ENCODE assay signal across 12 cellular contexts in the genomic region with DNA sequence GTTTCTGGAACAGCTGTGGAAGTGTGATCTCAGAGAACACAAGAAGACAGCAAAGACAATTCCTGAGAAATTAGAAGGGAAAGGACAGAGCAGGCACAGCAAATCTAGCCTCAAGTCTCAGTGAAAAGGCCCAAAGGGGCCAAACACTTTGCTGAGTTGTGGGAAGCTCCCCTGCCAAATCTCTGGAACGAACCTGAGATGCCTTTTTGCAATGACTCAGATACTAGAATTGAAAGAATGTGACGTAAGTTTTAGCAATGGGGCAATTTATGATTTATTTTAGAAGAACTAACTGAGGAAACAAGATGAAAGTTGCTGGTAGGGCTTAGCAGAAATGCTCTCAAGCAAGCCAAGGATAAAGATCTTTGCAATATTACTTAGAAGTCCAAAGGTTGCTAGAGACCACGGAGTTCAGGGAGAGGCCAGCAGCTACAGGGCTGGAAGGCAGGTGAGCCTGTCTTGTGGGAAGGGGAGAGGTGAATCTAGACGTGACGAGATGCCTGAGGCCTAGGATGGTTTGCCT.
A peak's percentile ranks its signal among the peaks of the same experiment; 100 is the strongest.
DNase-seq lines count a peak whose midpoint lies in the region; ATAC-seq and TF ChIP-seq lines count a peak whose summit lies in the region.
"Had no signal": no experiment of that assay in that cellular context is flagged by ENCODE, and none has a peak within 500 bp of the region (broad histone marks: within the 10 kb centered on the region; RNA-seq: fewer than 3 reads in every experiment).

No MANE protein-coding gene starts in this region.

- TF ChIP-seq CTCF in MCF 10A (IDR thresholded peaks at IDR 0.05; ENCODE audit: unreplicated experiment) (no peak), mammary epithelial cell (conservative IDR thresholded peaks at IDR 0.05 in 1 of 2, IDR thresholded peaks at IDR 0.05 in 1 of 2; ENCODE audit: extremely low read depth in 1 of 2, insufficient read depth in 1 of 2, low read depth in 1 of 2, low read length in 2 of 2) (no peak), chondrocyte (IDR thresholded peaks at IDR 0.05) (no peak), endothelial cell (IDR thresholded peaks at IDR 0.05; ENCODE audit: unreplicated experiment) (no peak)
- no peak for TF ChIP-seq CTCF in activated CD8-positive, alpha-beta T cell treated with anti-CD3 and anti-CD28 coated beads for 36 hours (IDR thresholded peaks at IDR 0.05)

- intact Hi-C loops in MCF 10A (cut with micrococcal nuclease), result loop anchor here (10.0 kb wide), 1 partner anchor 89 kb away; no protein-coding TSS in a partner anchor
- intact Hi-C loops in mammary epithelial cell (cut with micrococcal nuclease), result loop anchor here (10.0 kb wide), 1 partner anchor 389 kb away; no protein-coding TSS in a partner anchor
- intact Hi-C loops in activated CD8-positive, alpha-beta T cell treated with anti-CD3 and anti-CD28 coated beads for 36 hours (cut with micrococcal nuclease), result no loop called here

- H3K27me3 Mint-ChIP-seq in MCF 10A (ENCODE audit: insufficient read depth, unreplicated experiment) (no peaks in the 10 kb centered on the region), chondrocyte (ENCODE audit: low read depth) (no peaks in the 10 kb centered on the region), endothelial cell (ENCODE audit: unreplicated experiment) (no peaks in the 10 kb centered on the region)
- H3K27me3 Mint-ChIP-seq in activated CD8-positive, alpha-beta T cell treated with anti-CD3 and anti-CD28 coated beads for 36 hours, result no peaks in the 10 kb centered on the region

- H3K4me3 ChIP-seq in mammary epithelial cell (replicated peaks in 1 of 3; ENCODE audit: insufficient read depth in 1 of 3, low read depth in 2 of 3, low read length in 3 of 3), result no peak overlapping the region
- H3K4me3 ChIP-seq: A549 had no signal

- H3K9me3 Mint-ChIP-seq in MCF 10A (ENCODE audit: unreplicated experiment) (no peaks in the 10 kb centered on the region), chondrocyte (ENCODE audit: low read depth) (peaks cover 14% of the 10 kb centered on the region), endothelial cell (ENCODE audit: unreplicated experiment) (no peaks in the 10 kb centered on the region)
- no peaks in the 10 kb centered on the region for H3K9me3 Mint-ChIP-seq in activated CD8-positive, alpha-beta T cell treated with anti-CD3 and anti-CD28 coated beads for 36 hours

- H3K4me2 ChIP-seq in mammary epithelial cell (ENCODE audit: insufficient read depth, low read depth, low read length), result no peak overlapping the region
- H3K4me2 ChIP-seq: A549 had no signal

- no peak overlapping the region for H2AFZ ChIP-seq in mammary epithelial cell (ENCODE audit: low read depth, low read length)

- no peaks in the 10 kb centered on the region for H3K79me2 ChIP-seq in mammary epithelial cell (ENCODE audit: insufficient read depth, low read length)

- peaks cover 14% of the 10 kb centered on the region for H3K4me1 Mint-ChIP-seq in MCF 10A (ENCODE audit: insufficient read depth, unreplicated experiment)
- peaks cover 19% of the 10 kb centered on the region for H3K4me1 Mint-ChIP-seq in chondrocyte (ENCODE audit: low read depth)
- peaks cover 5% of the 10 kb centered on the region for H3K4me1 Mint-ChIP-seq in endothelial cell (ENCODE audit: unreplicated experiment)
- no peaks in the 10 kb centered on the region for H3K4me1 Mint-ChIP-seq in activated CD8-positive, alpha-beta T cell treated with anti-CD3 and anti-CD28 coated beads for 36 hours (ENCODE audit: low read depth)

- no peaks in the 10 kb centered on the region for H3K36me3 ChIP-seq in mammary epithelial cell (ENCODE audit: insufficient read depth, low read length)

- in situ Hi-C loops in mammary epithelial cell (cut with MboI; ENCODE audit: low sequenced_read_pairs in 2 of 2), result no loop called here

- BruUV-seq in MCF 10A (replicated peaks; lab: Mats Ljungman, UMichigan), result no TSS peak
- no TSS peak for BruUV-seq in mammary epithelial cell (replicated peaks; lab: Mats Ljungman, UMichigan)

- WGBS in mammary epithelial cell (ENCODE audit: low coverage, missing lambda C conversion rate), result 4% methylated on average over 3 of the region's 5 CpGs

- H3K4me3 Mint-ChIP-seq in MCF 10A (ENCODE audit: unreplicated experiment) (peak overlapping the region; percentile 15), chondrocyte (ENCODE audit: unreplicated experiment) (no peak overlapping the region), endothelial cell (ENCODE audit: unreplicated experiment) (no peak overlapping the region)
- no peak overlapping the region for H3K4me3 Mint-ChIP-seq in activated CD8-positive, alpha-beta T cell treated with anti-CD3 and anti-CD28 coated beads for 36 hours

- no peaks in the 10 kb centered on the region for H3K27me3 ChIP-seq in mammary epithelial cell (ENCODE audit: insufficient read depth, low read length)

- ATAC-seq in activated CD8-positive, alpha-beta T cell treated with anti-CD3 and anti-CD28 coated beads for 36 hours, result no peak
- ATAC-seq: A549 had no signal

- DNase-seq in MCF 10A (ENCODE audit: unreplicated experiment) (peak; percentile 68), mammary epithelial cell (no peak), chondrocyte (ENCODE audit: low spot score) (no peak), mucosa of gallbladder (ENCODE audit: low spot score) (peak; percentile 24), endothelial cell (ENCODE audit: low spot score) (no peak), DMS53 (lab: John Stamatoyannopoulos, UW) (no peak)
- DNase-seq in stimulated activated CD4-positive, alpha-beta T cell treated with anti-CD3 and anti-CD28 coated beads, Interleukin-4, amount 100 ng/mL, for 1 hour, result no peak
- no peak for DNase-seq in activated CD8-positive, alpha-beta T cell treated with anti-CD3 and anti-CD28 coated beads for 36 hours
- DNase-seq: activated naive CD4-positive, alpha-beta T cell treated with Interleukin-2 at 50 U/mL for 16 hours; GOT3; NCI-H82 had no signal

- CTCF ChIA-PET in MCF 10A (lab: Yijun Ruan, JAX) (interaction anchor here (0.6 to 1.1 kb wide), 3 partner anchors 17 to 146 kb away, joined by 3 read pairs; no protein-coding TSS in a partner anchor), mammary epithelial cell (lab: Charles Lee; ENCODE audit: low non-redundant PET) (no interaction called here)
- CTCF ChIA-PET in activated CD8-positive, alpha-beta T cell treated with anti-CD3 and anti-CD28 coated beads for 36 hours (lab: Charles Lee), result no interaction called here

- no peak overlapping the region for H3K9ac ChIP-seq in mammary epithelial cell (ENCODE audit: insufficient read depth, low read length)

- H3K27ac ChIP-seq in mammary epithelial cell (ENCODE audit: insufficient read depth, low read depth, low read length), result no peak overlapping the region
- H3K27ac ChIP-seq: A549 had no signal

- peak overlapping the region; percentile 90 for H3K27ac Mint-ChIP-seq in MCF 10A (ENCODE audit: low read depth, unreplicated experiment)
- peak overlapping the region; percentile 92 for H3K27ac Mint-ChIP-seq in chondrocyte (ENCODE audit: unreplicated experiment)
- H3K27ac Mint-ChIP-seq in endothelial cell (ENCODE audit: unreplicated experiment), result no peak overlapping the region
- no peak overlapping the region for H3K27ac Mint-ChIP-seq in activated CD8-positive, alpha-beta T cell treated with anti-CD3 and anti-CD28 coated beads for 36 hours

- H3K36me3 Mint-ChIP-seq in MCF 10A (ENCODE audit: insufficient read depth, unreplicated experiment) (no peaks in the 10 kb centered on the region), chondrocyte (ENCODE audit: low read depth) (no peaks in the 10 kb centered on the region), endothelial cell (ENCODE audit: low read depth, unreplicated experiment) (no peaks in the 10 kb centered on the region)
- H3K36me3 Mint-ChIP-seq in activated CD8-positive, alpha-beta T cell treated with anti-CD3 and anti-CD28 coated beads for 36 hours (ENCODE audit: low read depth), result no peaks in the 10 kb centered on the region

- POLR2A ChIA-PET in MCF 10A (lab: Yijun Ruan, JAX), result interaction anchor here (0.7 to 1.1 kb wide), 7 partner anchors 9 to 374 kb away, joined by 3 to 4 read pairs (median 3); no protein-coding TSS in a partner anchor
- POLR2A ChIA-PET in activated CD8-positive, alpha-beta T cell treated with anti-CD3 and anti-CD28 coated beads for 36 hours (lab: Charles Lee), result no interaction called here

- no peaks in the 10 kb centered on the region for H3K9me3 ChIP-seq in mammary epithelial cell (replicated peaks; ENCODE audit: insufficient read depth, low read length)
- H3K9me3 ChIP-seq: A549 had no signal

- no peaks in the 10 kb centered on the region for H3K4me1 ChIP-seq in mammary epithelial cell (ENCODE audit: insufficient read depth, low read length)
- H3K4me1 ChIP-seq: A549 had no signal

- H4K20me1 ChIP-seq in mammary epithelial cell (ENCODE audit: insufficient read depth, low read length), result no peaks in the 10 kb centered on the region

- dilution Hi-C loops in mammary epithelial cell (cut with HindIII; ENCODE audit: low sequenced_read_pairs), result no loop called here

Comparison
In these comparisons a context has a peak if more than half of its experiments do, and no peak if none do; other contexts are left out.
1. DNase-seq: peak in MCF 10A (single experiment) and mucosa of gallbladder (single experiment); none in mammary epithelial cell (single experiment), chondrocyte (single experiment), endothelial cell (single experiment), DMS53 (single experiment), stimulated activated CD4-positive, alpha-beta T cell treated with anti-CD3 and anti-CD28 coated beads, Interleukin-4, amount 100 ng/mL, for 1 hour (single experiment) and activated CD8-positive, alpha-beta T cell treated with anti-CD3 and anti-CD28 coated beads for 36 hours (single experiment).
2. H3K27ac Mint-ChIP-seq: peak in MCF 10A (single experiment) and chondrocyte (single experiment); none in endothelial cell (single experiment) and activated CD8-positive, alpha-beta T cell treated with anti-CD3 and anti-CD28 coated beads for 36 hours (single experiment).